In the genomic region with DNA sequence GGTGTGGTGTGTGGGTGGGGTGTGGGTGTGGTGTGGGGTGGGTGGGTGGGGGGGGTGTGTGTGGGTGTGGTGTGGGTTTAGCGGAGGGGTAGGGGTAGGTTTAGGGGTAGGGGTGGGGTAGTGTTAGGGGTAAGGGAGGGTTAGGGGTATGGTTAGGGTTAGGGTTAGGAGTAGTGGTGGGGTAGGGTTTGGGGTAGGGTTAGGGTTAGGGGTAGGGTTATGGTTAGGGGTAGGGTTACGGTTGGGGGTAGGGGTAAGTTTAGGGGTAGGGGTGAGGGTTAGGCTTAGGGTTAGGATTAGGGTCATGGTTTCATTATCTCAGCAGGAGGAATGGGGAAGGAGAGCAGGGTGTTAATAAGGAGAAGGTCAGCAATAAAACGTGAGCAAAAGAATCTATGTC, we compare ENCODE assay signal across 23 cellular contexts. TPM values are rescaled to one million over a fixed set of nuclear protein-coding genes. Genes with fewer than 3 reads are reported as not detected.
"Had no signal": no experiment of that assay in that cellular context is flagged by ENCODE, and none has a peak within 500 bp of the region (broad histone marks: within the 10 kb centered on the region; RNA-seq: fewer than 3 reads in every experiment).

No MANE protein-coding gene starts in this region.

- H3K36me3 ChIP-seq: breast epithelium, Peyer's patch had no signal

- ATAC-seq: activated T-cell treated with anti-CD3 and anti-CD28 coated beads, Interleukin-2, amount 50 U/mL, for 72 hours had no signal

- H3K27ac Mint-ChIP-seq: activated CD4-positive, alpha-beta memory T cell treated with anti-CD3 and anti-CD28 coated beads for 36 hours; activated CD4-positive, alpha-beta T cell treated with anti-CD3 and anti-CD28 coated beads, Interleukin-2, amount 10 ng/mL, durations not matched to agents 7 days and 5 days; activated naive CD4-positive, alpha-beta T cell treated with anti-CD3 and anti-CD28 coated beads, Interleukin-2, amount 10 ng/mL, durations not matched to agents 7 days and 5 days; activated naive CD8-positive, alpha-beta T cell treated with anti-CD3 and anti-CD28 coated beads for 36 hours; activated T-cell treated with anti-CD3 and anti-CD28 coated beads, Interleukin-2, amount 50 U/mL, for 72 hours; activated T-helper 2 cell treated with anti-CD3 and anti-CD28 coated beads, Interferon-gamma antibody, Interleukin-2, Interleukin-4, amounts not matched to agents 10 μg/mL and 5 μg/mL and 100 μg/mL, durations not matched to agents 14 hours and 24 hours and 36 hours had no signal

- H3K9me3 ChIP-seq: breast epithelium, Peyer's patch had no signal

- H3K36me3 Mint-ChIP-seq: activated CD4-positive, alpha-beta memory T cell treated with anti-CD3 and anti-CD28 coated beads for 36 hours; activated naive CD4-positive, alpha-beta T cell treated with anti-CD3 and anti-CD28 coated beads, Interleukin-2, amount 10 ng/mL, durations not matched to agents 7 days and 5 days; activated naive CD8-positive, alpha-beta T cell treated with anti-CD3 and anti-CD28 coated beads for 36 hours had no signal

- H3K4me1 Mint-ChIP-seq: activated CD4-positive, alpha-beta T cell treated with anti-CD3 and anti-CD28 coated beads, Interleukin-2, amount 10 ng/mL, durations not matched to agents 7 days and 5 days; activated naive CD4-positive, alpha-beta T cell treated with anti-CD3 and anti-CD28 coated beads, Interleukin-2, amount 10 ng/mL, durations not matched to agents 7 days and 5 days; activated naive CD8-positive, alpha-beta T cell treated with anti-CD3 and anti-CD28 coated beads for 36 hours had no signal

- H3K4me3 ChIP-seq: breast epithelium, Peyer's patch had no signal

- DNase-seq: activated CD4-positive, alpha-beta memory T cell treated with anti-CD3 and anti-CD28 coated beads for 36 hours; activated CD4-positive, alpha-beta T cell treated with anti-CD3 and anti-CD28 coated beads, Interleukin-2, amount 10 ng/mL, durations not matched to agents 7 days and 5 days; activated CD4-positive, CD25-positive, alpha-beta regulatory T cell; activated CD8-positive, alpha-beta memory T cell treated with anti-CD3 and anti-CD28 coated beads, Interleukin-2, amount 50 U/mL, for 4 hours; activated gamma-delta T cell treated with Interleukin-2 at 50 U/mL for 16 hours; activated naive CD4-positive, alpha-beta T cell treated with anti-CD3 and anti-CD28 coated beads, Interleukin-2, amount 10 ng/mL, durations not matched to agents 7 days and 5 days; activated naive CD8-positive, alpha-beta T cell treated with anti-CD3 and anti-CD28 coated beads for 36 hours; activated T-cell treated with anti-CD3 and anti-CD28 coated beads, Interleukin-2, amount 50 U/mL, for 72 hours; central memory CD4-positive, alpha-beta T cell; Kasumi-1; KBM-7; NCI-H146; NCI-H187 treated with DMSO at 0.1 percent for 48 hours; NCI-H2081 treated with DMSO at 0.1 percent for 48 hours; NCI-H446; NCI-H524; Peyer's patch; SHP77 treated with DMSO at 0.1 percent for 48 hours; T-helper 1 cell had no signal

- H3K4me3 Mint-ChIP-seq: activated CD4-positive, alpha-beta memory T cell treated with anti-CD3 and anti-CD28 coated beads for 36 hours; activated CD4-positive, alpha-beta T cell treated with anti-CD3 and anti-CD28 coated beads, Interleukin-2, amount 10 ng/mL, durations not matched to agents 7 days and 5 days; activated naive CD4-positive, alpha-beta T cell treated with anti-CD3 and anti-CD28 coated beads, Interleukin-2, amount 10 ng/mL, durations not matched to agents 7 days and 5 days; activated naive CD8-positive, alpha-beta T cell treated with anti-CD3 and anti-CD28 coated beads for 36 hours; activated T-cell treated with anti-CD3 and anti-CD28 coated beads, Interleukin-2, amount 50 U/mL, for 72 hours had no signal

- H3K27ac ChIP-seq: breast epithelium, Peyer's patch, RWPE1, VCaP had no signal

- H3K27me3 ChIP-seq: breast epithelium, Peyer's patch had no signal

- H3K4me1 ChIP-seq: breast epithelium, Peyer's patch had no signal

- H3K9me3 Mint-ChIP-seq: activated CD4-positive, alpha-beta memory T cell treated with anti-CD3 and anti-CD28 coated beads for 36 hours; activated naive CD8-positive, alpha-beta T cell treated with anti-CD3 and anti-CD28 coated beads for 36 hours; activated T-cell treated with anti-CD3 and anti-CD28 coated beads, Interleukin-2, amount 50 U/mL, for 72 hours; activated T-helper 2 cell treated with anti-CD3 and anti-CD28 coated beads, Interferon-gamma antibody, Interleukin-2, Interleukin-4, amounts not matched to agents 10 μg/mL and 5 μg/mL and 100 μg/mL, durations not matched to agents 14 hours and 24 hours and 36 hours had no signal

RNA-seq across cellular contexts. Expression of a gene that starts 11.3 kb away (rescaled TPM):
- total RNA-seq: activated T-cell treated with anti-CD3 and anti-CD28 coated beads, Interleukin-2, amount 50 U/mL, for 72 hours had no signal
